In genomic region chr2:190533968-190534309, GRCh38 we compare ENCODE assay signal across 8 cellular contexts. TPM values are rescaled to one million over a fixed set of nuclear protein-coding genes. Genes with fewer than 3 reads are reported as not detected.
A peak's percentile ranks its signal among the peaks of the same experiment; 100 is the strongest.
DNase-seq lines count a peak whose midpoint lies in the region; ATAC-seq and TF ChIP-seq lines count a peak whose summit lies in the region.

No MANE protein-coding gene starts in this region.

- H3K9ac ChIP-seq in mesendoderm (ENCODE audit: low read length) (peak overlapping the region; percentile 88), stomach smooth muscle (ENCODE audit: low read length in 2 of 2) (peak overlapping the region; percentile 93 to 97)

- H3K18ac ChIP-seq in mesendoderm (ENCODE audit: low read length) = peak overlapping the region; percentile 88

- whole genome bisulfite sequencing in mesendoderm (ENCODE audit: extremely low coverage, insufficient coverage, low lambda C conversion rate) = no CpG with 5 or more reads among the region's 13 CpGs

- H4K5ac ChIP-seq in mesendoderm (ENCODE audit: low read length) = peak overlapping the region; percentile 33

- H3K56ac ChIP-seq in mesendoderm (ENCODE audit: low read length) = peak overlapping the region; percentile 92

- peak overlapping the region; percentile 75 for H3K27ac ChIP-seq in mesendoderm (ENCODE audit: low read depth, low read length)
- H3K27ac ChIP-seq in stomach smooth muscle (ENCODE audit: low read length) = peak overlapping the region; percentile 90

- no peaks in the 10 kb centered on the region for H3K36me3 ChIP-seq in mesendoderm (ENCODE audit: control insufficient read depth, insufficient read depth, low read length)
- no peaks in the 10 kb centered on the region for H3K36me3 ChIP-seq in stomach smooth muscle (ENCODE audit: control insufficient read depth in 2 of 2, insufficient read depth in 2 of 2, low read length in 2 of 2)

- H4K8ac ChIP-seq in mesendoderm (ENCODE audit: low read depth, low read length) = no peak overlapping the region

- peaks cover 0 to 4% of the 10 kb centered on the region in 2 donors for H3K9me3 ChIP-seq in stomach smooth muscle (ENCODE audit: control insufficient read depth in 2 of 2, low read length in 2 of 2)

- peak in 3 of 5 experiments; percentile 33 to 91 (median 52) for DNase-seq in T-helper 2 cell
- no peak for DNase-seq in cardiac fibroblast (ENCODE audit: low read depth in 2 of 2)
- no peak for DNase-seq in mesendoderm
- DNase-seq in NCI-H1105 treated with DMSO at 0.1 percent for 48 hours (lab: John Stamatoyannopoulos, UW) = no peak
- no peak for DNase-seq in hypothalamus (lab: John Stamatoyannopoulos, UW)

- H3K4me1 ChIP-seq in mesendoderm (ENCODE audit: control insufficient read depth, low read depth, low read length) = peaks cover 6% of the 10 kb centered on the region
- peaks cover 7% of the 10 kb centered on the region for H3K4me1 ChIP-seq in stomach smooth muscle (ENCODE audit: control insufficient read depth, insufficient read depth, low read length)

- H3K4me2 ChIP-seq in mesendoderm (ENCODE audit: low read length) = peak overlapping the region; percentile 63

- no peaks in the 10 kb centered on the region for H3K27me3 ChIP-seq in mesendoderm (ENCODE audit: insufficient read depth, low read length, poor library complexity)
- H3K27me3 ChIP-seq in stomach smooth muscle (ENCODE audit: control insufficient read depth in 1 of 2, insufficient read depth in 2 of 2, low read length in 2 of 2) = no peaks in the 10 kb centered on the region

- H3K23ac ChIP-seq in mesendoderm (ENCODE audit: low read length) = no peak overlapping the region

- TF ChIP-seq CTCF in cardiac fibroblast (IDR thresholded peaks at IDR 0.05; ENCODE audit: low read depth, low read length) = no peak

- H3K4me3 ChIP-seq in cardiac fibroblast (replicated peaks in 1 of 2; ENCODE audit: low read depth in 2 of 2, low read length in 2 of 2) (peak overlapping the region; percentile 52 to 65), mesendoderm (ENCODE audit: low read length) (no peak overlapping the region), stomach smooth muscle (ENCODE audit: low read length in 2 of 2) (peak overlapping the region; percentile 89 to 91)

- H3K79me2 ChIP-seq in mesendoderm (ENCODE audit: control insufficient read depth, insufficient read depth, low read length) = no peaks in the 10 kb centered on the region

- peak; percentile 29 for ATAC-seq in GM18502 (IDR thresholded peaks at IDR 0.05; ENCODE audit: poor library complexity, unreplicated experiment)
- ATAC-seq in HG02938 (IDR thresholded peaks at IDR 0.05; ENCODE audit: unreplicated experiment) = peak; percentile 22

- no peak overlapping the region for H2BK15ac ChIP-seq in mesendoderm (replicated peaks; ENCODE audit: low read depth)

- no peak overlapping the region for H2BK5ac ChIP-seq in mesendoderm (ENCODE audit: low read length)

- H2AK5ac ChIP-seq in mesendoderm (ENCODE audit: low read length) = no peak overlapping the region

- no peak overlapping the region for H3K4ac ChIP-seq in mesendoderm (ENCODE audit: low read depth, low read length)

- H3K79me1 ChIP-seq in mesendoderm (ENCODE audit: low read length) = no peaks in the 10 kb centered on the region

- no peak overlapping the region for H2BK120ac ChIP-seq in mesendoderm (ENCODE audit: low read depth, low read length)

RNA-seq across cellular contexts. Expression of gene NEMP2, which starts 0.6 kb away (rescaled TPM):
- 2.0 TPM for polyA plus RNA-seq in mesendoderm (2013, experiment 1 of 2)
- 2.2 TPM for polyA plus RNA-seq in mesendoderm (2013, experiment 2 of 2)

Comparison
In these comparisons a context has a peak if more than half of its experiments do, and no peak if none do; other contexts are left out.
1. DNase-seq: peak in T-helper 2 cell (3 of 5); none in cardiac fibroblast (0 of 2), mesendoderm (single experiment), NCI-H1105 treated with DMSO at 0.1 percent for 48 hours (single experiment) and hypothalamus (0 of 51).